23 cellular contexts compared by ENCODE assay signal in genomic region chr10:121130382-121130781, GRCh38.
A peak's percentile ranks its signal among the peaks of the same experiment; 100 is the strongest.
DNase-seq lines count a peak whose midpoint lies in the region; ATAC-seq and TF ChIP-seq lines count a peak whose summit lies in the region.
"Had no signal": no experiment of that assay in that cellular context is flagged by ENCODE, and none has a peak within 500 bp of the region (broad histone marks: within the 10 kb centered on the region; RNA-seq: fewer than 3 reads in every experiment).

No MANE protein-coding gene starts in this region.

- no peaks in the 10 kb centered on the region for H3K9me3 Mint-ChIP-seq in Caco-2 (ENCODE audit: unreplicated experiment)
- H3K9me3 Mint-ChIP-seq: CD4-positive, alpha-beta T cell; H9 had no signal

- intact Hi-C loops in Caco-2 (cut with micrococcal nuclease; ENCODE audit: unreplicated experiment), result no loop called here

- POLR2A ChIA-PET in Caco-2 (lab: Charles Lee), result no interaction called here

- DNase-seq in RPMI7951 (ENCODE audit: low read depth) (peak; percentile 68), Caco-2 (no peak), middle frontal gyrus (ENCODE audit: extremely low spot score, low spot score) (no peak)
- DNase-seq: 8988T; ACHN; AML-193; BE2C; Calu3; CD4-positive, alpha-beta T cell; CD8-positive, alpha-beta memory T cell; DMS53; DMS79 treated with DMSO at 0.1 percent for 48 hours; GF-D8; GM23248; H9 had no signal

- no peak overlapping the region for H3K4me3 Mint-ChIP-seq in Caco-2 (ENCODE audit: unreplicated experiment)
- H3K4me3 Mint-ChIP-seq: CD14-positive monocyte; CD4-positive, alpha-beta T cell; CD8-positive, alpha-beta memory T cell; H9 had no signal

- H3K4me1 Mint-ChIP-seq in Caco-2 (ENCODE audit: low read depth, unreplicated experiment), result no peaks in the 10 kb centered on the region
- H3K4me1 Mint-ChIP-seq: CD14-positive monocyte; CD8-positive, alpha-beta memory T cell; H9 had no signal

- H3K36me3 ChIP-seq in Caco-2 (ENCODE audit: control insufficient read depth, insufficient read depth, low read length), result no peaks in the 10 kb centered on the region
- H3K36me3 ChIP-seq: BE2C; BLaER1 treated with 17β-estradiol and CSF1 and Interleukin-3, amounts not matched to agents 10 nM and 100 nM had no signal

- H3K27ac Mint-ChIP-seq in Caco-2 (ENCODE audit: unreplicated experiment), result no peak overlapping the region
- H3K27ac Mint-ChIP-seq: CD14-positive monocyte; CD4-positive, alpha-beta T cell; H9 had no signal

- ATAC-seq in HG02759 (IDR thresholded peaks at IDR 0.05; ENCODE audit: unreplicated experiment), result no peak
- no peak for ATAC-seq in GM18520 (IDR thresholded peaks at IDR 0.05; ENCODE audit: unreplicated experiment)
- ATAC-seq: A549, HCT116 had no signal

- H3K27me3 ChIP-seq in layer of hippocampus (ENCODE audit: control insufficient read depth, insufficient read depth, low read length) (no peaks in the 10 kb centered on the region), Caco-2 (replicated peaks; ENCODE audit: control insufficient read depth, insufficient read depth, low read length) (no peaks in the 10 kb centered on the region)
- H3K27me3 ChIP-seq: BE2C; BLaER1 treated with 17β-estradiol and CSF1 and Interleukin-3, amounts not matched to agents 10 nM and 100 nM had no signal

- CTCF ChIA-PET in Caco-2 (lab: Charles Lee), result no interaction called here

- H3K4me1 ChIP-seq in Caco-2, result peaks cover 14% of the 10 kb centered on the region
- H3K4me1 ChIP-seq: A549; BE2C; BLaER1 treated with 17β-estradiol and CSF1 and Interleukin-3, amounts not matched to agents 10 nM and 100 nM had no signal

- no peaks in the 10 kb centered on the region for H3K9me3 ChIP-seq in Caco-2
- H3K9me3 ChIP-seq: A549; BE2C; BLaER1 treated with 17β-estradiol and CSF1 and Interleukin-3, amounts not matched to agents 10 nM and 100 nM had no signal

- H3K27ac ChIP-seq in cingulate gyrus (ENCODE audit: low read depth, low read length), result peak overlapping the region; percentile 98
- peak overlapping the region; percentile 96 for H3K27ac ChIP-seq in layer of hippocampus (ENCODE audit: low read depth, low read length)
- H3K27ac ChIP-seq: A549; BLaER1 treated with 17β-estradiol and CSF1 and Interleukin-3, amounts not matched to agents 10 nM and 100 nM; GM23248 had no signal

- BruUV-seq in Caco-2 (replicated peaks; lab: Mats Ljungman, UMichigan), result no TSS peak

- H3K4me3 ChIP-seq in Caco-2 (ENCODE audit: low read depth, low read length), result no peak overlapping the region
- H3K4me3 ChIP-seq: A549; BLaER1 treated with 17β-estradiol and CSF1 and Interleukin-3, amounts not matched to agents 10 nM and 100 nM; GM23248 had no signal

- H3K36me3 Mint-ChIP-seq in Caco-2 (ENCODE audit: insufficient read depth, unreplicated experiment), result no peaks in the 10 kb centered on the region
- H3K36me3 Mint-ChIP-seq: CD14-positive monocyte; CD8-positive, alpha-beta memory T cell had no signal

- TF ChIP-seq CTCF in Caco-2 (IDR thresholded peaks at IDR 0.05; ENCODE audit: insufficient read depth in 1 of 2, low read depth in 1 of 2, low read length in 1 of 2, severe bottlenecking in 1 of 2, unreplicated experiment in 1 of 2), result no peak

- H3K27me3 Mint-ChIP-seq in Caco-2 (ENCODE audit: insufficient read depth, unreplicated experiment), result no peaks in the 10 kb centered on the region
- H3K27me3 Mint-ChIP-seq: CD4-positive, alpha-beta T cell had no signal
